1 cellular context compared by ENCODE assay signal in genomic region chr10:70270952-70271351, GRCh38.
A peak's percentile ranks its signal among the peaks of the same experiment; 100 is the strongest.
TF ChIP-seq lines count a peak whose summit lies in the region.

No MANE protein-coding gene starts in this region.

TF ChIP-seq in GM12878, 131 proteins besides CTCF, POLR2A, EP300 and RAD21:
- TF ChIP-seq KDM1A (IDR thresholded peaks at IDR 0.05; ENCODE audit: borderline replicate concordance) = no peak
- no peak for TF ChIP-seq PML (IDR thresholded peaks at IDR 0.05; ENCODE audit: low read length)
- no peak for TF ChIP-seq SMAD5 (IDR thresholded peaks at IDR 0.05; ENCODE audit: low read depth)
- TF ChIP-seq IKZF2 (IDR thresholded peaks at IDR 0.05) = peak in 1 of 2 experiments; percentile 22; a peak in 1 of 4 replicates
- peak; percentile 33; the same call in 1 of the 2 replicates for TF ChIP-seq ZNF687 (IDR thresholded peaks at IDR 0.05)
- no peak for TF ChIP-seq NBN (IDR thresholded peaks at IDR 0.05)
- TF ChIP-seq RUNX3 (IDR thresholded peaks at IDR 0.05; ENCODE audit: low read length) = peak; percentile 59
- no peak for TF ChIP-seq SMC3 (IDR thresholded peaks at IDR 0.05; ENCODE audit: borderline replicate concordance, low read length)
- no peak for TF ChIP-seq NKRF (conservative IDR thresholded peaks at IDR 0.05)
